17 cellular contexts compared by ENCODE assay signal in the genomic region with DNA sequence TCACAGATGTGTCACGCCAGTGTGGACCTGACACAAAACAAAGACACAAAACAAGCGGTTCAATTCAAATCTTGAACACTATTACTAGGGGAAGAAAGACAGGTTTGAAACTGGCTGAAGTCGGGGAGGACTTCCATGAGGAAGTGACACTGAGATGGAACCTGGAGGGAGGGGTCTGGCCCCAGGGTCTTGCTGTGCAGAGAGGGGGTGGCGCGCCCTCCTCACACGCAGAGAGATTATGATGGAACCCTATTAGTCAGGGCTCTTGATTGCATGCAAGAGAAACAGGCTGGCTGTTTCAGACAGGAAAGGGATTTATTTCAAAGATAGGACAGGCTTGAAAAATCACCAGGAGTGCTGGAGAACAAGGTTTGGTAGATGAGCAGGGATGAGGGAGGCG.
DNase-seq lines count a peak whose midpoint lies in the region; ATAC-seq and TF ChIP-seq lines count a peak whose summit lies in the region.
"Had no signal": no experiment of that assay in that cellular context is flagged by ENCODE, and none has a peak within 500 bp of the region (broad histone marks: within the 10 kb centered on the region; RNA-seq: fewer than 3 reads in every experiment).

No MANE protein-coding gene starts in this region.

- H3K36me3 Mint-ChIP-seq in memory B cell: no peaks in the 10 kb centered on the region
- H3K36me3 Mint-ChIP-seq in stimulated activated effector memory CD8-positive, alpha-beta T cell treated with anti-CD3 and anti-CD28 coated beads, Interleukin-12 subunit alpha, Interleukin-12 subunit beta, amount 100 ng/mL, for 72 hours: no peaks in the 10 kb centered on the region
- H3K36me3 Mint-ChIP-seq: CD8-positive, alpha-beta memory T cell had no signal

- no peak overlapping the region for H3K4me3 ChIP-seq in NT2/D1 (ENCODE audit: insufficient read length, low read depth)

- POLR2A ChIA-PET in GM10248 (lab: Yijun Ruan, JAX): no interaction called here

- no peaks in the 10 kb centered on the region for H3K36me3 ChIP-seq in NT2/D1 (ENCODE audit: insufficient read depth, insufficient read length, low read length)

- CTCF ChIA-PET in GM10248 (lab: Yijun Ruan, JAX): no interaction called here

- TF ChIP-seq CTCF in GM10248 (IDR thresholded peaks at IDR 0.05; ENCODE audit: control extremely low read depth, extremely low read depth, low read depth, missing control alignments): no peak

- H3K27me3 Mint-ChIP-seq in memory B cell: peaks cover 2% of the 10 kb centered on the region

- peaks cover 10% of the 10 kb centered on the region for H3K4me1 ChIP-seq in NT2/D1 (ENCODE audit: insufficient read depth, insufficient read length)

- H3K27me3 ChIP-seq in NT2/D1 (ENCODE audit: insufficient read depth, insufficient read length): no peaks in the 10 kb centered on the region

- H3K9me3 ChIP-seq in NT2/D1 (ENCODE audit: insufficient read depth, low read length): no peaks in the 10 kb centered on the region

- no peak for ATAC-seq in memory B cell (ENCODE audit: low read depth)
- no peak for ATAC-seq in stimulated activated effector memory CD8-positive, alpha-beta T cell treated with anti-CD3 and anti-CD28 coated beads, Interleukin-12 subunit alpha, Interleukin-12 subunit beta, amount 100 ng/mL, for 72 hours
- ATAC-seq: Panc1 had no signal

- H3K27ac Mint-ChIP-seq in memory B cell: no peak overlapping the region
- H3K27ac Mint-ChIP-seq in stimulated activated effector memory CD8-positive, alpha-beta T cell treated with anti-CD3 and anti-CD28 coated beads, Interleukin-12 subunit alpha, Interleukin-12 subunit beta, amount 100 ng/mL, for 72 hours: no peak overlapping the region
- H3K27ac Mint-ChIP-seq: CD8-positive, alpha-beta memory T cell had no signal

- DNase-seq in AG20443 (ENCODE audit: low spot score) (peak; percentile 6), GM10248 (ENCODE audit: extremely low spot score) (peak; percentile 3), NT2/D1 (ENCODE audit: low read depth, low spot score) (no peak), memory B cell (ENCODE audit: low spot score in 2 of 2) (no peak), NCI-H146 (lab: John Stamatoyannopoulos, UW) (no peak), GM19240 (ENCODE audit: insufficient read length, low spot score) (no peak)
- DNase-seq in stimulated activated effector memory CD8-positive, alpha-beta T cell treated with anti-CD3 and anti-CD28 coated beads, Interleukin-12 subunit alpha, Interleukin-12 subunit beta, amount 100 ng/mL, for 72 hours (ENCODE audit: low spot score in 2 of 2): no peak
- no peak for DNase-seq in stimulated activated CD4-positive, alpha-beta T cell treated with anti-CD3 and anti-CD28 coated beads, Interleukin-1b, Interleukin-23, amount 100 ng/mL, for 48 hours
- DNase-seq: ACHN; CD8-positive, alpha-beta memory T cell; KBM-7; NCI-H1092 treated with DMSO at 0.1 percent for 48 hours; NCI-H187; NCI-H69; NK-92 treated with Interleukin-12 subunit alpha and Interleukin-12 subunit beta, amount 100 ng/mL, for 24 hours; SHP77 had no signal

- peak overlapping the region; percentile 0 for H3K4me3 Mint-ChIP-seq in memory B cell
- H3K4me3 Mint-ChIP-seq in stimulated activated effector memory CD8-positive, alpha-beta T cell treated with anti-CD3 and anti-CD28 coated beads, Interleukin-12 subunit alpha, Interleukin-12 subunit beta, amount 100 ng/mL, for 72 hours: no peak overlapping the region
- H3K4me3 Mint-ChIP-seq: CD8-positive, alpha-beta memory T cell had no signal

- H3K9me3 Mint-ChIP-seq in memory B cell: no peaks in the 10 kb centered on the region
- H3K9me3 Mint-ChIP-seq in stimulated activated effector memory CD8-positive, alpha-beta T cell treated with anti-CD3 and anti-CD28 coated beads, Interleukin-12 subunit alpha, Interleukin-12 subunit beta, amount 100 ng/mL, for 72 hours: no peaks in the 10 kb centered on the region
- H3K9me3 Mint-ChIP-seq: CD8-positive, alpha-beta memory T cell had no signal

- peaks cover 10% of the 10 kb centered on the region for H3K4me1 Mint-ChIP-seq in memory B cell
- H3K4me1 Mint-ChIP-seq in stimulated activated effector memory CD8-positive, alpha-beta T cell treated with anti-CD3 and anti-CD28 coated beads, Interleukin-12 subunit alpha, Interleukin-12 subunit beta, amount 100 ng/mL, for 72 hours: no peaks in the 10 kb centered on the region

- peak overlapping the region; percentile 63 for H3K9ac ChIP-seq in NT2/D1 (ENCODE audit: insufficient read length, low read depth)

Comparison
In these comparisons a context has a peak if more than half of its experiments do, and no peak if none do; other contexts are left out.
1. DNase-seq: peak in AG20443 (single experiment) and GM10248 (single experiment); none in NT2/D1 (single experiment), memory B cell (0 of 2), stimulated activated effector memory CD8-positive, alpha-beta T cell treated with anti-CD3 and anti-CD28 coated beads, Interleukin-12 subunit alpha, Interleukin-12 subunit beta, amount 100 ng/mL, for 72 hours (0 of 2), NCI-H146 (single experiment), GM19240 (single experiment) and stimulated activated CD4-positive, alpha-beta T cell treated with anti-CD3 and anti-CD28 coated beads, Interleukin-1b, Interleukin-23, amount 100 ng/mL, for 48 hours (single experiment).